9 cellular contexts compared by ENCODE assay signal in genomic region chr20:50844430-50845100, GRCh38. TPM values are rescaled to one million over a fixed set of nuclear protein-coding genes. Genes with fewer than 3 reads are reported as not detected.
A peak's percentile ranks its signal among the peaks of the same experiment; 100 is the strongest.
DNase-seq lines count a peak whose midpoint lies in the region; ATAC-seq, FAIRE-seq and TF ChIP-seq lines count a peak whose summit lies in the region.
"Had no signal": no experiment of that assay in that cellular context is flagged by ENCODE, and none has a peak within 500 bp of the region (broad histone marks: within the 10 kb centered on the region; RNA-seq: fewer than 3 reads in every experiment).

No MANE protein-coding gene starts in this region.

- H3K4me3 ChIP-seq in foreskin fibroblast (ENCODE audit: low read depth in 1 of 2, low read length in 2 of 2): no peak overlapping the region

- intact Hi-C loops in activated CD4-positive, alpha-beta T cell treated with anti-CD3 and anti-CD28 coated beads, Interleukin-2, amount 10 ng/mL, durations not matched to agents 24 days and 14 days (cut with micrococcal nuclease): no loop called here
- intact Hi-C loops in activated CD4-positive, alpha-beta memory T cell treated with anti-CD3 and anti-CD28 coated beads for 36 hours (cut with micrococcal nuclease): no loop called here

- peak; percentile 75 for DNase-seq in activated CD4-positive, alpha-beta T cell treated with anti-CD3 and anti-CD28 coated beads, Interleukin-2, amount 10 ng/mL, durations not matched to agents 24 days and 14 days
- no peak for DNase-seq in activated CD4-positive, alpha-beta T cell treated with anti-CD3 and anti-CD28 coated beads for 1 hour
- peak; percentile 82 for DNase-seq in activated CD4-positive, alpha-beta memory T cell treated with anti-CD3 and anti-CD28 coated beads for 36 hours
- DNase-seq in foreskin fibroblast (peak; percentile 49 to 73), urothelium cell line (ENCODE audit: low spot score) (peak; percentile 95), putamen (ENCODE audit: low spot score) (no peak), anterior cingulate cortex (lab: John Stamatoyannopoulos, UW) (no peak)

- peak overlapping the region; percentile 76 for H3K27ac Mint-ChIP-seq in activated CD4-positive, alpha-beta T cell treated with anti-CD3 and anti-CD28 coated beads, Interleukin-2, amount 10 ng/mL, durations not matched to agents 24 days and 14 days
- H3K27ac Mint-ChIP-seq in activated CD4-positive, alpha-beta memory T cell treated with anti-CD3 and anti-CD28 coated beads for 36 hours: peak overlapping the region; percentile 5
- H3K27ac Mint-ChIP-seq: dendritic cell treated with granulocyte-macrophage colony-stimulating factor and Interleukin-4, amounts not matched to agents 40 ng/mL and 50 ng/mL, for 4 days had no signal

- POLR2A ChIA-PET in activated CD4-positive, alpha-beta memory T cell treated with anti-CD3 and anti-CD28 coated beads for 36 hours (lab: Charles Lee): interaction anchor here (0.6 kb wide), 1 partner anchor 70 kb away, joined by 3 read pairs; no protein-coding TSS in a partner anchor

- ATAC-seq in HG02981 (IDR thresholded peaks at IDR 0.05; ENCODE audit: unreplicated experiment): peak; percentile 91

- H3K9me3 Mint-ChIP-seq in activated CD4-positive, alpha-beta T cell treated with anti-CD3 and anti-CD28 coated beads, Interleukin-2, amount 10 ng/mL, durations not matched to agents 24 days and 14 days: no peaks in the 10 kb centered on the region
- no peaks in the 10 kb centered on the region for H3K9me3 Mint-ChIP-seq in activated CD4-positive, alpha-beta memory T cell treated with anti-CD3 and anti-CD28 coated beads for 36 hours
- H3K9me3 Mint-ChIP-seq: dendritic cell treated with granulocyte-macrophage colony-stimulating factor and Interleukin-4, amounts not matched to agents 40 ng/mL and 50 ng/mL, for 4 days had no signal

- H3K4me1 Mint-ChIP-seq in activated CD4-positive, alpha-beta T cell treated with anti-CD3 and anti-CD28 coated beads, Interleukin-2, amount 10 ng/mL, durations not matched to agents 24 days and 14 days: peaks cover 11% of the 10 kb centered on the region
- peaks cover 12% of the 10 kb centered on the region for H3K4me1 Mint-ChIP-seq in activated CD4-positive, alpha-beta memory T cell treated with anti-CD3 and anti-CD28 coated beads for 36 hours (ENCODE audit: low read depth)

- no peaks in the 10 kb centered on the region for H3K36me3 Mint-ChIP-seq in activated CD4-positive, alpha-beta T cell treated with anti-CD3 and anti-CD28 coated beads, Interleukin-2, amount 10 ng/mL, durations not matched to agents 24 days and 14 days (ENCODE audit: low read depth)
- peaks cover 3% of the 10 kb centered on the region for H3K36me3 Mint-ChIP-seq in activated CD4-positive, alpha-beta memory T cell treated with anti-CD3 and anti-CD28 coated beads for 36 hours

- TF ChIP-seq CTCF in foreskin fibroblast (IDR thresholded peaks at IDR 0.05; ENCODE audit: low read depth, low read length): no peak

- peak; percentile 85 for FAIRE-seq in urothelium cell line (lab: Jason Lieb, UNC)

- H3K27me3 Mint-ChIP-seq in activated CD4-positive, alpha-beta T cell treated with anti-CD3 and anti-CD28 coated beads, Interleukin-2, amount 10 ng/mL, durations not matched to agents 24 days and 14 days: no peaks in the 10 kb centered on the region
- H3K27me3 Mint-ChIP-seq in activated CD4-positive, alpha-beta memory T cell treated with anti-CD3 and anti-CD28 coated beads for 36 hours: no peaks in the 10 kb centered on the region

- H3K4me3 Mint-ChIP-seq in activated CD4-positive, alpha-beta T cell treated with anti-CD3 and anti-CD28 coated beads, Interleukin-2, amount 10 ng/mL, durations not matched to agents 24 days and 14 days: no peak overlapping the region
- H3K4me3 Mint-ChIP-seq in activated CD4-positive, alpha-beta memory T cell treated with anti-CD3 and anti-CD28 coated beads for 36 hours: no peak overlapping the region
- H3K4me3 Mint-ChIP-seq: dendritic cell treated with granulocyte-macrophage colony-stimulating factor and Interleukin-4, amounts not matched to agents 40 ng/mL and 50 ng/mL, for 4 days had no signal

- CTCF ChIA-PET in activated CD4-positive, alpha-beta memory T cell treated with anti-CD3 and anti-CD28 coated beads for 36 hours (lab: Charles Lee): no interaction called here

RNA-seq across cellular contexts. Expression of gene BCAS4, which starts 49.7 kb away (rescaled TPM):
- 7.2 and 8.4 TPM in 2 replicates for total RNA-seq in activated CD4-positive, alpha-beta T cell treated with anti-CD3 and anti-CD28 coated beads, Interleukin-2, amount 10 ng/mL, durations not matched to agents 24 days and 14 days
- 10 to 100 TPM; 11.0 to 11.6 TPM for total RNA-seq in activated CD4-positive, alpha-beta memory T cell treated with anti-CD3 and anti-CD28 coated beads for 36 hours

Comparison
In these comparisons a context has a peak if more than half of its experiments do, and no peak if none do; other contexts are left out.
1. DNase-seq: peak in activated CD4-positive, alpha-beta T cell treated with anti-CD3 and anti-CD28 coated beads, Interleukin-2, amount 10 ng/mL, durations not matched to agents 24 days and 14 days (single experiment), activated CD4-positive, alpha-beta memory T cell treated with anti-CD3 and anti-CD28 coated beads for 36 hours (single experiment), foreskin fibroblast (2 of 2) and urothelium cell line (single experiment); none in activated CD4-positive, alpha-beta T cell treated with anti-CD3 and anti-CD28 coated beads for 1 hour (single experiment), putamen (single experiment) and anterior cingulate cortex (0 of 58).